In the genomic region with DNA sequence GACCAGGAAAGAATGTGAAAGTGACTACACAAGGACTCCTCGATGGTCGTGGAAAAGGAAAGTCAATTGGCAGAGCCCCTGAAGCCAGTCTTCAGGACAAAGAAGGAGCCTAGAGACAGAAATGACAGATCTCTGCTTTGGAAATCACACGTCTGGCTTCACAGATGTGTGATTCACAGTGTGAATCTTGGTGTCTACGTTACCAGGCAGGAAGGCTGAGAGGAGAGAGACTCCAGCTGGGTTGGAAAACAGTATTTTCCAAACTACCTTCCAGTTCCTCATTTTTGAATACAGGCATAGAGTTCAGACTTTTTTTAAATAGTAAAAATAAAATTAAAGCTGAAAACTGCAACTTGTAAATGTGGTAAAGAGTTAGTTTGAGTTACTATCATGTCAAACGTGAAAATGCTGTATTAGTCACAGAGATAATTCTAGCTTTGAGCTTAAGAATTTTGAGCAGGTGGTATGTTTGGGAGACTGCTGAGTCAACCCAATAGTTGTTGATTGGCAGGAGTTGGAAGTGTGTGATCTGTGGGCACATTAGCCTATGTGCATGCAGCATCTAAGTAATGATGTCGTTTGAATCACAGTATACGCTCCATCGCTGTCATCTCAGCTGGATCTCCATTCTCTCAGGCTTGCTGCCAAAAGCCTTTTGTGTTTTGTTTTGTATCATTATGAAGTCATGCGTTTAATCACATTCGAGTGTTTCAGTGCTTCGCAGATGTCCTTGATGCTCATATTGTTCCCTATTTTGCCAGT, we compare ENCODE assay signal across 8 cellular contexts. TPM values are rescaled to one million over a fixed set of nuclear protein-coding genes. Genes with fewer than 3 reads are reported as not detected.
DNase-seq lines count a peak whose midpoint lies in the region; ATAC-seq and TF ChIP-seq lines count a peak whose summit lies in the region.

No MANE protein-coding gene starts in this region.

- H3K27me3 Mint-ChIP-seq in CD8-positive, alpha-beta memory T cell, result no peaks in the 10 kb centered on the region

- peaks cover 33% of the 10 kb centered on the region for H3K4me1 ChIP-seq in CD8-positive, alpha-beta memory T cell (ENCODE audit: insufficient read depth, low read length)
- H3K4me1 ChIP-seq in BE2C, result no peaks in the 10 kb centered on the region

- TF ChIP-seq CTCF in BE2C (IDR thresholded peaks at IDR 0.05; ENCODE audit: low read depth, low read length), result no peak

- H3K27ac Mint-ChIP-seq in CD8-positive, alpha-beta memory T cell, result peak overlapping the region; percentile 57 to 97 (median 92)

- H3K4me1 Mint-ChIP-seq in CD8-positive, alpha-beta memory T cell, result peaks cover 61 to 86% (median 85%) of the 10 kb centered on the region in 3 donors

- H3K9me3 ChIP-seq in CD8-positive, alpha-beta memory T cell (ENCODE audit: low read length), result no peaks in the 10 kb centered on the region
- H3K9me3 ChIP-seq in BE2C, result no peaks in the 10 kb centered on the region

- no peak overlapping the region for H3K4me3 ChIP-seq in CD8-positive, alpha-beta memory T cell (ENCODE audit: low read length)
- H3K4me3 ChIP-seq in BE2C (ENCODE audit: low read depth, low read length), result no peak overlapping the region

- DNase-seq in CD8-positive, alpha-beta memory T cell, result peak in 1 of 5 donors; percentile 54
- DNase-seq in NCI-H2171 (lab: John Stamatoyannopoulos, UW) (peak; percentile 51), fibroblast of gingiva (ENCODE audit: low read depth) (peak; percentile 41), NCI-H1930 (lab: John Stamatoyannopoulos, UW) (no peak), BE2C (no peak)

- CTCF ChIA-PET in CD8-positive, alpha-beta memory T cell (lab: Charles Lee), result interaction anchor here (0.9 to 2.8 kb wide), 3 partner anchors 9 to 84 kb away, joined by 3 to 18 read pairs (median 9); no protein-coding TSS in a partner anchor

- H3K36me3 Mint-ChIP-seq in CD8-positive, alpha-beta memory T cell, result peaks cover 6 to 18% (median 13%) of the 10 kb centered on the region in 3 donors

- peak overlapping the region; percentile 62 to 92 (median 81) for H3K4me3 Mint-ChIP-seq in CD8-positive, alpha-beta memory T cell

- ATAC-seq in GM21529 (IDR thresholded peaks at IDR 0.05; ENCODE audit: unreplicated experiment) (peak; percentile 62), HG02642 (IDR thresholded peaks at IDR 0.05; ENCODE audit: poor library complexity, unreplicated experiment) (no peak), GM18861 (IDR thresholded peaks at IDR 0.05; ENCODE audit: unreplicated experiment) (no peak)

- no peaks in the 10 kb centered on the region for H3K27me3 ChIP-seq in CD8-positive, alpha-beta memory T cell (ENCODE audit: insufficient read depth, low read length, poor library complexity, severe bottlenecking)
- no peaks in the 10 kb centered on the region for H3K27me3 ChIP-seq in BE2C

- H3K27ac ChIP-seq in CD8-positive, alpha-beta memory T cell (ENCODE audit: low read depth, low read length), result no peak overlapping the region

- H3K36me3 ChIP-seq in CD8-positive, alpha-beta memory T cell (ENCODE audit: insufficient read depth, low read length), result no peaks in the 10 kb centered on the region
- H3K36me3 ChIP-seq in BE2C, result no peaks in the 10 kb centered on the region

- no peaks in the 10 kb centered on the region for H3K9me3 Mint-ChIP-seq in CD8-positive, alpha-beta memory T cell

- POLR2A ChIA-PET in CD8-positive, alpha-beta memory T cell (lab: Charles Lee), result interaction anchor here (0.9 to 1.2 kb wide), 4 partner anchors 9 to 80 kb away, joined by 3 to 6 read pairs (median 3); no protein-coding TSS in a partner anchor

RNA-seq across cellular contexts. Expression of a gene that starts 6.0 kb away (rescaled TPM):
- total RNA-seq in CD8-positive, alpha-beta memory T cell, result under 1 TPM; 0.51 to 0.74 TPM
- 59.7 TPM for polyA plus RNA-seq in CD8-positive, alpha-beta memory T cell
- polyA plus RNA-seq in BE2C (2012; ENCODE audit: insufficient read depth, insufficient read length, low read depth), result not detected

RNA-seq across cellular contexts. Expression of a gene that starts 10.8 kb away (rescaled TPM):
- total RNA-seq in CD8-positive, alpha-beta memory T cell, result 1 to 10 TPM; 2.6 to 3.4 TPM
- polyA plus RNA-seq in CD8-positive, alpha-beta memory T cell, result 29.2 TPM
- not detected for polyA plus RNA-seq in BE2C (2012; ENCODE audit: insufficient read depth, insufficient read length, low read depth)

RNA-seq across cellular contexts. Expression of a gene that starts 47.1 kb away (rescaled TPM):
- total RNA-seq in CD8-positive, alpha-beta memory T cell, result 1 to 10 TPM; 2.7 to 3.0 TPM
- 2.3 TPM for polyA plus RNA-seq in CD8-positive, alpha-beta memory T cell
- polyA plus RNA-seq in BE2C (2012; ENCODE audit: insufficient read depth, insufficient read length, low read depth), result not detected

Comparison
In these comparisons a context has a peak if more than half of its experiments do, and no peak if none do; other contexts are left out.
1. DNase-seq: peak in NCI-H2171 (single experiment) and fibroblast of gingiva (single experiment); none in NCI-H1930 (0 of 2) and BE2C (single experiment).